2 cellular contexts compared by ENCODE assay signal in the genomic region with DNA sequence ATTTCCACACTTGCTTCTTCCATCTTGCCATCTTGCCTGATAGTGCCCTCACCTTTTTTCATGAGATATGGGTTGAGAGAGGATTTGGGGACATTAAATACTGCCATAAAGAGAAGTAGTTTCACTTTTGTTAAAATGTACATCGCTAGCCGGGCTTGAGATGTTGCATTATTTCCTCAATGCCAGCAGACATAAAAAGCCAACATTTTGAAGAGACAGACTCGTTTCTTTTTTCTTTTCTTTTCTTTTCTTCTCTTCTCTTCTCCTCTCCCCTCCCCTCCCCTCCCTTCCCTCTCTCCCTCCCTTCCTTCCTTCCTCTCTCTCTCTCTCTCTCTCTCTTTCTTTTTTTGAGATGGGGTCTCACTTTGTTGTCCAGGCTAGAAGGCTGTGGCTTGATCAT.
TF ChIP-seq lines count a peak whose summit lies in the region.

No MANE protein-coding gene starts in this region.

TF ChIP-seq in HepG2, 621 proteins besides CTCF, POLR2A, EP300 and RAD21:
- TF ChIP-seq FOXK2 (IDR thresholded peaks at IDR 0.05) (no peak), HNRNPK (IDR thresholded peaks at IDR 0.05; ENCODE audit: low read depth, low read length, poor library complexity, severe bottlenecking) (peak; percentile 68), LCORL (IDR thresholded peaks at IDR 0.05) (no peak), LCORL (CRISPR knock-in tag; IDR thresholded peaks at IDR 0.05) (no peak), PCBP2 (optimal IDR thresholded peaks at IDR 0.05; ENCODE audit: low read depth, low read length, poor library complexity, severe bottlenecking) (peak; percentile 72)
TF ChIP-seq in HepG2: peak in this region for 2.

TF ChIP-seq in K562, 482 proteins besides CTCF, POLR2A, EP300 and RAD21:
- TF ChIP-seq PCBP2 (IDR thresholded peaks at IDR 0.05; ENCODE audit: low read depth, low read length, poor library complexity, severe bottlenecking) = peak; percentile 22
- no peak for TF ChIP-seq GABPA (tag; conservative IDR thresholded peaks at IDR 0.05; ENCODE audit: low read depth)
- TF ChIP-seq SAP30 (IDR thresholded peaks at IDR 0.05; ENCODE audit: borderline replicate concordance, insufficient read depth, low read depth, low read length, poor library complexity, severe bottlenecking) = no peak
- TF ChIP-seq BACH1 (tag; IDR thresholded peaks at IDR 0.05) = no peak
- TF ChIP-seq, protein P1, sequence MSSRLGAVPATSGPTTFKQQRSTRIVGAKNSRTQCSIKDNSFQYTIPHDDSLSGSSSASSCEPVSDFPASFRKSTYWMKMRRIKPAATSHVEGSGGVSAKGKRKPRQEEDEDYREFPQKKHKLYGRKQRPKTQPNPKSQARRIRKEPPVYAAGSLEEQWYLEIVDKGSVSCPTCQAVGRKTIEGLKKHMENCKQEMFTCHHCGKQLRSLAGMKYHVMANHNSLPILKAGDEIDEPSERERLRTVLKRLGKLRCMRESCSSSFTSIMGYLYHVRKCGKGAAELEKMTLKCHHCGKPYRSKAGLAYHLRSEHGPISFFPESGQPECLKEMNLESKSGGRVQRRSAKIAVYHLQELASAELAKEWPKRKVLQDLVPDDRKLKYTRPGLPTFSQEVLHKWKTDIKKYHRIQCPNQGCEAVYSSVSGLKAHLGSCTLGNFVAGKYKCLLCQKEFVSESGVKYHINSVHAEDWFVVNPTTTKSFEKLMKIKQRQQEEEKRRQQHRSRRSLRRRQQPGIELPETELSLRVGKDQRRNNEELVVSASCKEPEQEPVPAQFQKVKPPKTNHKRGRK (tag; IDR thresholded peaks at IDR 0.05) = peak; percentile 72
